ENCODE assay signal across 12 cellular contexts in the genomic region with DNA sequence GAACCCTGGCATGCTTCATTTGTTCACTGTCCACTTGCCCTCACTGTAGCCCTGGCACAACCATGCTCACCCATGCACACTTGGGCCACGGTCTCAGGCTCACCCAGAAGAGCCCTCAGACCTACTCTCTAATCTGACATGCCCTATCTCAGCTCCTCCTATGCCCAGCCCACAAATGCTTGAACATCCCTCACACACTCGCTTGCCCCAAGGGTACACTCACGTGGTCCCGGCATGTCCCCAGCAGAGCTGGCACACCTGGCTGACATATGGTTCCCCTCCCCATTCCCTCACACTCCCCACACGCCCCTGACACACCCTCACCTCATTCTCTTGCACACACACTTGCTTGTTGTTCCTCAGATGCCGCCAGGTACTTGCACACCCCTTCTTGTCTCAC.
"Had no signal": no experiment of that assay in that cellular context is flagged by ENCODE, and none has a peak within 500 bp of the region (broad histone marks: within the 10 kb centered on the region; RNA-seq: fewer than 3 reads in every experiment).

No MANE protein-coding gene starts in this region.

- H3K27ac ChIP-seq: gastroesophageal sphincter, left lung, parathyroid adenoma, thyroid gland, vagina had no signal

- H3K4me1 Mint-ChIP-seq: WTC11 had no signal

- H3K27me3 ChIP-seq: thyroid gland, vagina had no signal

- H3K9me3 Mint-ChIP-seq: activated CD4-positive, alpha-beta T cell treated with anti-CD3 and anti-CD28 coated beads, Interleukin-2, amount 10 ng/mL, durations not matched to agents 24 days and 14 days; activated T-cell treated with anti-CD3 and anti-CD28 coated beads, Interleukin-2, amount 50 U/mL, for 4 hours; WTC11 had no signal

- H3K4me3 ChIP-seq: gastroesophageal sphincter, left lung, thyroid gland, vagina had no signal

- H3K9me3 ChIP-seq: left lung, thyroid gland, vagina had no signal

- H3K4me3 Mint-ChIP-seq: activated T-cell treated with anti-CD3 and anti-CD28 coated beads, Interleukin-2, amount 50 U/mL, for 4 hours; WTC11 had no signal

- H3K36me3 ChIP-seq: gastroesophageal sphincter, left lung, thyroid gland, vagina had no signal

- H3K27ac Mint-ChIP-seq: WTC11 had no signal

- DNase-seq: activated CD4-positive, alpha-beta T cell treated with anti-CD3 and anti-CD28 coated beads, Interleukin-2, amount 10 ng/mL, durations not matched to agents 24 days and 14 days; activated gamma-delta T cell treated with Interleukin-2 at 50 U/mL for 16 hours; activated T-cell treated with anti-CD3 and anti-CD28 coated beads, Interleukin-2, amount 50 U/mL, for 4 hours; aorta; left lung; mesenchymal stem cell; stimulated activated CD4-positive, alpha-beta T cell treated with anti-CD3 and anti-CD28 coated beads, Interleukin-4, amount 100 ng/mL, for 4 hours; thyroid gland had no signal

- ATAC-seq: activated T-cell treated with anti-CD3 and anti-CD28 coated beads, Interleukin-2, amount 50 U/mL, for 4 hours; gastroesophageal sphincter; left lung; WTC11 had no signal

- H3K4me1 ChIP-seq: parathyroid adenoma, vagina had no signal
